Comparison of ENCODE assay signal across 11 cellular contexts in genomic region chr22:29343313-29343805, GRCh38. TPM values are rescaled to one million over a fixed set of nuclear protein-coding genes. Genes with fewer than 3 reads are reported as not detected.
DNase-seq lines count a peak whose midpoint lies in the region; ATAC-seq and TF ChIP-seq lines count a peak whose summit lies in the region.
"Had no signal": no experiment of that assay in that cellular context is flagged by ENCODE, and none has a peak within 500 bp of the region (broad histone marks: within the 10 kb centered on the region; RNA-seq: fewer than 3 reads in every experiment).

No MANE protein-coding gene starts in this region.

- H3K9me3 ChIP-seq in RWPE2 (ENCODE audit: severe bottlenecking) = no peaks in the 10 kb centered on the region
- no peaks in the 10 kb centered on the region for H3K9me3 ChIP-seq in thyroid gland
- no peaks in the 10 kb centered on the region for H3K9me3 ChIP-seq in vagina

- no peaks in the 10 kb centered on the region for H3K4me1 Mint-ChIP-seq in activated CD8-positive, alpha-beta T cell treated with anti-CD3 and anti-CD28 coated beads for 36 hours (ENCODE audit: low read depth)
- H3K4me1 Mint-ChIP-seq in activated CD8-positive, alpha-beta T cell treated with anti-CD3 and anti-CD28 coated beads, Interleukin-2, amount 10 ng/mL, durations not matched to agents 7 days and 5 days (ENCODE audit: low read depth) = no peaks in the 10 kb centered on the region

- no peak overlapping the region for H3K4me3 Mint-ChIP-seq in activated CD8-positive, alpha-beta T cell treated with anti-CD3 and anti-CD28 coated beads for 36 hours
- no peak overlapping the region for H3K4me3 Mint-ChIP-seq in activated CD8-positive, alpha-beta T cell treated with anti-CD3 and anti-CD28 coated beads, Interleukin-2, amount 10 ng/mL, durations not matched to agents 7 days and 5 days
- H3K4me3 Mint-ChIP-seq: CD4-positive, alpha-beta T cell; naive thymus-derived CD8-positive, alpha-beta T cell had no signal

- peaks cover 56% of the 10 kb centered on the region for H3K36me3 ChIP-seq in RWPE2 (ENCODE audit: low read depth)
- H3K36me3 ChIP-seq in thyroid gland = peaks cover 27 to 41% of the 10 kb centered on the region in 2 donors
- H3K36me3 ChIP-seq in vagina = peaks cover 0 to 66% of the 10 kb centered on the region in 2 donors

- no peaks in the 10 kb centered on the region for H3K27me3 Mint-ChIP-seq in activated CD8-positive, alpha-beta T cell treated with anti-CD3 and anti-CD28 coated beads for 36 hours
- no peaks in the 10 kb centered on the region for H3K27me3 Mint-ChIP-seq in activated CD8-positive, alpha-beta T cell treated with anti-CD3 and anti-CD28 coated beads, Interleukin-2, amount 10 ng/mL, durations not matched to agents 7 days and 5 days (ENCODE audit: low read depth)
- H3K27me3 Mint-ChIP-seq: CD4-positive, alpha-beta T cell; naive thymus-derived CD8-positive, alpha-beta T cell had no signal

- DNase-seq in activated CD8-positive, alpha-beta T cell treated with anti-CD3 and anti-CD28 coated beads for 36 hours = no peak
- DNase-seq in activated CD8-positive, alpha-beta T cell treated with anti-CD3 and anti-CD28 coated beads, Interleukin-2, amount 10 ng/mL, durations not matched to agents 7 days and 5 days = no peak
- no peak for DNase-seq in RWPE2 (ENCODE audit: low spot score)
- peak in 38 of 42 donors; percentile 30 to 79 (median 61) for DNase-seq in head of caudate nucleus
- DNase-seq in thyroid gland = peak; percentile 92 to 94
- DNase-seq in vagina (ENCODE audit: extremely low spot score in 2 of 2) = no peak
- DNase-seq: CD4-positive, alpha-beta T cell; stimulated activated naive CD8-positive, alpha-beta T cell treated with anti-CD3 and anti-CD28 coated beads, Interleukin-15, Interleukin-2, amounts not matched to agents 100 U/mL and 50 U/mL, for 24 hours had no signal

- no peak overlapping the region for H3K4me3 ChIP-seq in RWPE2 (ENCODE audit: severe bottlenecking)
- H3K4me3 ChIP-seq in thyroid gland (replicated peaks in 1 of 3) = no peak overlapping the region
- H3K4me3 ChIP-seq in vagina = no peak overlapping the region

- WGBS in thyroid gland, 2 donors = 44 to 62% methylated on average over 4 to 7 of the region's 7 CpGs

- no peak for TF ChIP-seq CTCF in activated CD8-positive, alpha-beta T cell treated with anti-CD3 and anti-CD28 coated beads for 36 hours (IDR thresholded peaks at IDR 0.05)
- no peak for TF ChIP-seq CTCF in RWPE2 (IDR thresholded peaks at IDR 0.05; ENCODE audit: poor library complexity, severe bottlenecking)
- no peak for TF ChIP-seq CTCF in thyroid gland (IDR thresholded peaks at IDR 0.05)
- TF ChIP-seq CTCF in vagina (IDR thresholded peaks at IDR 0.05) = no peak

- POLR2A ChIA-PET in activated CD8-positive, alpha-beta T cell treated with anti-CD3 and anti-CD28 coated beads for 36 hours (lab: Charles Lee) = interaction anchor here (0.8 kb wide), 1 partner anchor 33 kb away, joined by 3 read pairs; no protein-coding TSS in a partner anchor
- POLR2A ChIA-PET in activated CD8-positive, alpha-beta T cell treated with anti-CD3 and anti-CD28 coated beads, Interleukin-2, amount 10 ng/mL, durations not matched to agents 7 days and 5 days (lab: Charles Lee) = no interaction called here

- no peak overlapping the region for H3K27ac Mint-ChIP-seq in activated CD8-positive, alpha-beta T cell treated with anti-CD3 and anti-CD28 coated beads for 36 hours
- H3K27ac Mint-ChIP-seq in activated CD8-positive, alpha-beta T cell treated with anti-CD3 and anti-CD28 coated beads, Interleukin-2, amount 10 ng/mL, durations not matched to agents 7 days and 5 days = no peak overlapping the region
- H3K27ac Mint-ChIP-seq: CD4-positive, alpha-beta T cell had no signal

- CTCF ChIA-PET in activated CD8-positive, alpha-beta T cell treated with anti-CD3 and anti-CD28 coated beads for 36 hours (lab: Charles Lee) = no interaction called here
- CTCF ChIA-PET in activated CD8-positive, alpha-beta T cell treated with anti-CD3 and anti-CD28 coated beads, Interleukin-2, amount 10 ng/mL, durations not matched to agents 7 days and 5 days (lab: Charles Lee) = no interaction called here

- peaks cover 28% of the 10 kb centered on the region for H3K4me1 ChIP-seq in RWPE2 (ENCODE audit: insufficient read depth, poor library complexity, severe bottlenecking)
- H3K4me1 ChIP-seq in thyroid gland = peaks cover 20 to 30% of the 10 kb centered on the region in 2 donors
- no peaks in the 10 kb centered on the region for H3K4me1 ChIP-seq in vagina

- H3K27me3 ChIP-seq in RWPE2 (ENCODE audit: insufficient read depth, poor library complexity, severe bottlenecking) = no peaks in the 10 kb centered on the region
- H3K27me3 ChIP-seq in thyroid gland = no peaks in the 10 kb centered on the region
- no peaks in the 10 kb centered on the region for H3K27me3 ChIP-seq in vagina

- peaks cover 25% of the 10 kb centered on the region for H3K36me3 Mint-ChIP-seq in activated CD8-positive, alpha-beta T cell treated with anti-CD3 and anti-CD28 coated beads for 36 hours (ENCODE audit: low read depth)
- H3K36me3 Mint-ChIP-seq in activated CD8-positive, alpha-beta T cell treated with anti-CD3 and anti-CD28 coated beads, Interleukin-2, amount 10 ng/mL, durations not matched to agents 7 days and 5 days (ENCODE audit: low read depth) = peaks cover 46% of the 10 kb centered on the region

- intact Hi-C loops in activated CD8-positive, alpha-beta T cell treated with anti-CD3 and anti-CD28 coated beads for 36 hours (cut with micrococcal nuclease) = no loop called here
- intact Hi-C loops in head of caudate nucleus (cut with DNase I) = no loop called here
- intact Hi-C loops in thyroid gland (cut with DNase I) = no loop called here
- intact Hi-C loops in vagina (cut with DNase I) = no loop called here

- peak; percentile 37 for ATAC-seq in activated CD8-positive, alpha-beta T cell treated with anti-CD3 and anti-CD28 coated beads for 36 hours
- ATAC-seq in activated CD8-positive, alpha-beta T cell treated with anti-CD3 and anti-CD28 coated beads, Interleukin-2, amount 10 ng/mL, durations not matched to agents 7 days and 5 days = no peak
- peak; percentile 18 for ATAC-seq in RWPE2 (ENCODE audit: low read depth)
- no peak for ATAC-seq in GM21825 (IDR thresholded peaks at IDR 0.05; ENCODE audit: unreplicated experiment)
- ATAC-seq in GM18502 (IDR thresholded peaks at IDR 0.05; ENCODE audit: poor library complexity, unreplicated experiment) = no peak
- ATAC-seq: naive thymus-derived CD8-positive, alpha-beta T cell; stimulated activated naive CD8-positive, alpha-beta T cell treated with anti-CD3 and anti-CD28 coated beads, Interleukin-15, Interleukin-2, amounts not matched to agents 100 U/mL and 50 U/mL, for 24 hours had no signal

- TF ChIP-seq POLR2A in thyroid gland (IDR thresholded peaks at IDR 0.05) = no peak
- TF ChIP-seq POLR2A in vagina (IDR thresholded peaks at IDR 0.05) = no peak

- H3K27ac ChIP-seq in RWPE2 (ENCODE audit: poor library complexity, severe bottlenecking) (peak overlapping the region; percentile 51), thyroid gland (peak overlapping the region; percentile 1 to 57 (median 35)), vagina (no peak overlapping the region)

- no peaks in the 10 kb centered on the region for H3K9me3 Mint-ChIP-seq in activated CD8-positive, alpha-beta T cell treated with anti-CD3 and anti-CD28 coated beads for 36 hours
- H3K9me3 Mint-ChIP-seq in activated CD8-positive, alpha-beta T cell treated with anti-CD3 and anti-CD28 coated beads, Interleukin-2, amount 10 ng/mL, durations not matched to agents 7 days and 5 days (ENCODE audit: insufficient read depth) = no peaks in the 10 kb centered on the region
- H3K9me3 Mint-ChIP-seq: CD4-positive, alpha-beta T cell; naive thymus-derived CD8-positive, alpha-beta T cell had no signal

RNA-seq across cellular contexts. Expression of gene RASL10A, which starts 27.9 kb away (rescaled TPM):
- total RNA-seq in activated CD8-positive, alpha-beta T cell treated with anti-CD3 and anti-CD28 coated beads for 36 hours = under 1 TPM in 1 of 2 experiments, not detected in 1; 0.56 TPM
- 1 to 10 TPM; 1.4 to 1.6 TPM for total RNA-seq in activated CD8-positive, alpha-beta T cell treated with anti-CD3 and anti-CD28 coated beads, Interleukin-2, amount 10 ng/mL, durations not matched to agents 7 days and 5 days
- 1 to 10 TPM in 1 of 4 donors, under 1 TPM in 1, not detected in 2; 0.67 to 1.7 TPM for total RNA-seq in thyroid gland
- not detected for total RNA-seq in vagina

RNA-seq across cellular contexts. Expression of gene GAS2L1, which starts 36.9 kb away (rescaled TPM):
- total RNA-seq in activated CD8-positive, alpha-beta T cell treated with anti-CD3 and anti-CD28 coated beads for 36 hours = 1 to 10 TPM in 1 of 2 experiments, under 1 TPM in 1; 0.36 to 1.1 TPM
- 10 to 100 TPM; 10.9 to 11.4 TPM for total RNA-seq in activated CD8-positive, alpha-beta T cell treated with anti-CD3 and anti-CD28 coated beads, Interleukin-2, amount 10 ng/mL, durations not matched to agents 7 days and 5 days
- 10 to 100 TPM in 3 of 4 donors, 1 to 10 TPM in 1; 9.3 to 22.2 (median 15.7) TPM for total RNA-seq in thyroid gland
- 17.4 TPM for total RNA-seq in vagina
- total RNA-seq: naive thymus-derived CD8-positive, alpha-beta T cell had no signal

RNA-seq across cellular contexts. Expression of gene AP1B1, which starts 45.0 kb away (rescaled TPM):
- 10 to 100 TPM; 57.5 to 59.0 TPM for total RNA-seq in activated CD8-positive, alpha-beta T cell treated with anti-CD3 and anti-CD28 coated beads for 36 hours
- 10 to 100 TPM; 77.7 to 84.7 TPM for total RNA-seq in activated CD8-positive, alpha-beta T cell treated with anti-CD3 and anti-CD28 coated beads, Interleukin-2, amount 10 ng/mL, durations not matched to agents 7 days and 5 days
- total RNA-seq in thyroid gland = 100 to 1,000 TPM in 1 of 4 donors, 10 to 100 TPM in 3; 45.0 to 103 (median 91.4) TPM
- 60.9 TPM for total RNA-seq in vagina

Comparison
In these comparisons a context has a peak if more than half of its experiments do, and no peak if none do; other contexts are left out.
1. ATAC-seq: peak in activated CD8-positive, alpha-beta T cell treated with anti-CD3 and anti-CD28 coated beads for 36 hours (single experiment) and RWPE2 (single experiment); none in activated CD8-positive, alpha-beta T cell treated with anti-CD3 and anti-CD28 coated beads, Interleukin-2, amount 10 ng/mL, durations not matched to agents 7 days and 5 days (single experiment), GM21825 (single experiment) and GM18502 (single experiment).
2. DNase-seq: peak in head of caudate nucleus (38 of 42) and thyroid gland (2 of 2); none in activated CD8-positive, alpha-beta T cell treated with anti-CD3 and anti-CD28 coated beads for 36 hours (single experiment), activated CD8-positive, alpha-beta T cell treated with anti-CD3 and anti-CD28 coated beads, Interleukin-2, amount 10 ng/mL, durations not matched to agents 7 days and 5 days (single experiment), RWPE2 (single experiment) and vagina (0 of 2).